26 cellular contexts compared by ENCODE assay signal in genomic region chr10:133062085-133062484, GRCh38. TPM values are rescaled to one million over a fixed set of nuclear protein-coding genes. Genes with fewer than 3 reads are reported as not detected.
"Had no signal": no experiment of that assay in that cellular context is flagged by ENCODE, and none has a peak within 500 bp of the region (broad histone marks: within the 10 kb centered on the region; RNA-seq: fewer than 3 reads in every experiment).

No MANE protein-coding gene starts in this region.

- FAIRE-seq: small intestine had no signal

- H3K27ac ChIP-seq: neural progenitor cell, ovary, parathyroid adenoma, psoas muscle, right lobe of liver, sigmoid colon, stomach, thoracic aorta, thyroid gland, tibial nerve, upper lobe of left lung, uterus had no signal

- H3K27me3 ChIP-seq: neural progenitor cell, ovary, right lobe of liver, thyroid gland, tibial nerve, upper lobe of left lung, uterus had no signal

- DNase-seq: natural killer cell; occipital lobe; ovary; psoas muscle; right lobe of liver; sigmoid colon; small intestine; stimulated activated CD4-positive, alpha-beta T cell treated with anti-CD3 and anti-CD28 coated beads, Interleukin-15, amount 100 ng/mL, for 24 hours; stimulated activated CD4-positive, alpha-beta T cell treated with anti-CD3 and anti-CD28 coated beads, Interleukin-2, amount 100 ng/mL, for 24 hours; stimulated activated CD4-positive, alpha-beta T cell treated with anti-CD3 and anti-CD28 coated beads, Interleukin-2, amount 100 ng/mL, for 48 hours; stimulated activated CD4-positive, alpha-beta T cell treated with anti-CD3 and anti-CD28 coated beads, Interleukin-4, amount 100 ng/mL, for 24 hours; stimulated activated naive B cell treated with anti-CD40 and anti-IgM and Interleukin-4, amounts not matched to agents 10 μg/mL and 1 μg/mL and 100 μg/mL, for 72 hours; stimulated activated naive CD4-positive, alpha-beta T cell treated with Interleukin-2 at 50 U/mL for 16 hours; stomach; thyroid gland; trophoblast cell; uterus had no signal

- ATAC-seq: natural killer cell; psoas muscle; right cardiac atrium; stimulated activated effector memory CD8-positive, alpha-beta T cell treated with anti-CD3 and anti-CD28 coated beads, Interleukin-12 subunit alpha, Interleukin-12 subunit beta, amount 100 ng/mL, for 72 hours; stimulated activated naive B cell treated with anti-CD40 and anti-IgM and Interleukin-4, amounts not matched to agents 10 μg/mL and 1 μg/mL and 100 μg/mL, for 72 hours had no signal

- H3K4me1 ChIP-seq: neural progenitor cell, parathyroid adenoma, psoas muscle, right lobe of liver, sigmoid colon, stomach, thyroid gland, upper lobe of left lung, uterus had no signal

- H3K4me3 ChIP-seq: neural progenitor cell, ovary, psoas muscle, right lobe of liver, sigmoid colon, stomach, thoracic aorta, thyroid gland, tibial nerve, upper lobe of left lung, uterus had no signal

RNA-seq across cellular contexts. Expression of gene ADGRA1, which starts 25.6 kb away (rescaled TPM):
- total RNA-seq: natural killer cell, osteoblast, renal cortical epithelial cell, thoracic aorta had no signal
- polyA plus RNA-seq: ovary, stomach had no signal
